Comparison of ENCODE assay signal across 18 cellular contexts in genomic region chr3:85554153-85554552, GRCh38.
DNase-seq lines count a peak whose midpoint lies in the region; ATAC-seq and TF ChIP-seq lines count a peak whose summit lies in the region.
"Had no signal": no experiment of that assay in that cellular context is flagged by ENCODE, and none has a peak within 500 bp of the region (broad histone marks: within the 10 kb centered on the region; RNA-seq: fewer than 3 reads in every experiment).

No MANE protein-coding gene starts in this region.

- no peaks in the 10 kb centered on the region for H3K36me3 ChIP-seq in H7 (replicated peaks; ENCODE audit: control insufficient read depth, insufficient read depth, low read length)
- H3K36me3 ChIP-seq in endodermal cell (ENCODE audit: control insufficient read depth, insufficient read depth, low read length) = no peaks in the 10 kb centered on the region
- no peaks in the 10 kb centered on the region for H3K36me3 ChIP-seq in MG63
- H3K36me3 ChIP-seq in gastroesophageal sphincter = no peaks in the 10 kb centered on the region
- H3K36me3 ChIP-seq: BLaER1 had no signal

- TF ChIP-seq CTCF in endodermal cell (conservative IDR thresholded peaks at IDR 0.05) = no peak
- TF ChIP-seq CTCF in gastroesophageal sphincter (IDR thresholded peaks at IDR 0.05) = no peak

- H3K9me3 ChIP-seq in endodermal cell (ENCODE audit: control insufficient read depth, low read length) (no peaks in the 10 kb centered on the region), MG63 (no peaks in the 10 kb centered on the region), gastroesophageal sphincter (no peaks in the 10 kb centered on the region)
- H3K9me3 ChIP-seq: BLaER1 had no signal

- TF ChIP-seq EP300 in gastroesophageal sphincter (IDR thresholded peaks at IDR 0.05) = no peak

- H3K4me3 ChIP-seq in H7 (ENCODE audit: insufficient read depth, low read depth, low read length) (no peak overlapping the region), endodermal cell (ENCODE audit: low read length) (no peak overlapping the region), MG63 (no peak overlapping the region), gastroesophageal sphincter (no peak overlapping the region)
- H3K4me3 ChIP-seq: BLaER1 had no signal

- no peaks in the 10 kb centered on the region for H3K36me3 Mint-ChIP-seq in endodermal cell (ENCODE audit: low read depth)
- H3K36me3 Mint-ChIP-seq: CD14-positive monocyte; CD4-positive, alpha-beta memory T cell; IgD-negative memory B cell had no signal

- no peaks in the 10 kb centered on the region for H3K4me1 Mint-ChIP-seq in endodermal cell
- H3K4me1 Mint-ChIP-seq: CD14-positive monocyte; CD4-positive, alpha-beta memory T cell; IgD-negative memory B cell had no signal

- H3K27ac ChIP-seq in endodermal cell (ENCODE audit: low read depth, low read length) = no peak overlapping the region
- no peak overlapping the region for H3K27ac ChIP-seq in gastroesophageal sphincter
- H3K27ac ChIP-seq: BLaER1 had no signal

- H3K27me3 ChIP-seq in H7 (ENCODE audit: control insufficient read depth, insufficient read depth, low read length) (no peaks in the 10 kb centered on the region; the same call in 1 of the 2 replicates), endodermal cell (ENCODE audit: control insufficient read depth, insufficient read depth, low read length, poor library complexity, severe bottlenecking) (no peaks in the 10 kb centered on the region), MG63 (no peaks in the 10 kb centered on the region), gastroesophageal sphincter (no peaks in the 10 kb centered on the region)
- H3K27me3 ChIP-seq: BLaER1 had no signal

- peak; percentile 22 for DNase-seq in H7
- DNase-seq in endodermal cell = peak; percentile 63
- DNase-seq in iPS-NIHi11 (ENCODE audit: low spot score) = peak; percentile 15
- no peak for DNase-seq in effector CD8-positive, alpha-beta T cell (lab: John Stamatoyannopoulos, UW)
- DNase-seq in MG63 = no peak
- DNase-seq: 8988T; CD4-positive, alpha-beta memory T cell; DMS153; DMS79; GDM1; GOT3; HCEC 1CT had no signal

- ATAC-seq in HG03108 (IDR thresholded peaks at IDR 0.05; ENCODE audit: unreplicated experiment) (no peak), gastroesophageal sphincter (no peak)
- ATAC-seq: HepG2 had no signal

- H3K27ac Mint-ChIP-seq in endodermal cell = no peak overlapping the region
- H3K27ac Mint-ChIP-seq: CD14-positive monocyte; CD4-positive, alpha-beta memory T cell; IgD-negative memory B cell had no signal

- no peaks in the 10 kb centered on the region for H3K9me3 Mint-ChIP-seq in endodermal cell
- H3K9me3 Mint-ChIP-seq: CD4-positive, alpha-beta memory T cell; IgD-negative memory B cell had no signal

- no peak overlapping the region for H3K9ac ChIP-seq in endodermal cell (ENCODE audit: extremely low read depth, low read length, poor library complexity, severe bottlenecking)
- H3K9ac ChIP-seq: BLaER1 had no signal

- H3K27me3 Mint-ChIP-seq in endodermal cell (ENCODE audit: insufficient read depth) = peaks cover 4% of the 10 kb centered on the region
- H3K27me3 Mint-ChIP-seq: CD4-positive, alpha-beta memory T cell; IgD-negative memory B cell had no signal

- H3K4me1 ChIP-seq in endodermal cell (ENCODE audit: control insufficient read depth, insufficient read depth, low read length) (no peaks in the 10 kb centered on the region), gastroesophageal sphincter (no peaks in the 10 kb centered on the region)
- H3K4me1 ChIP-seq: BLaER1 had no signal

- 49 to 86% methylated on average over 3 to 10 of the region's 10 CpGs for WGBS in endodermal cell (ENCODE audit: insufficient coverage in 1 of 2, insufficient read length in 1 of 2), 2 experiments
- WGBS in gastroesophageal sphincter (ENCODE audit: low coverage in 1 of 2), 2 donors = 67% methylated on average over 7 of the region's 10 CpGs; no CpG with 5 or more reads in 1 of the 2 donors

- TF ChIP-seq POLR2A in gastroesophageal sphincter (IDR thresholded peaks at IDR 0.05) = no peak

- H3K4me3 Mint-ChIP-seq in endodermal cell = no peak overlapping the region
- H3K4me3 Mint-ChIP-seq: CD14-positive monocyte; CD4-positive, alpha-beta memory T cell; IgD-negative memory B cell had no signal

Comparison
In these comparisons a context has a peak if more than half of its experiments do, and no peak if none do; other contexts are left out.
1. DNase-seq: peak in H7 (single experiment), endodermal cell (single experiment) and iPS-NIHi11 (single experiment); none in effector CD8-positive, alpha-beta T cell (single experiment) and MG63 (single experiment).